In genomic region chr4:181566490-181566889, GRCh38 we compare ENCODE assay signal across 21 cellular contexts.
A peak's percentile ranks its signal among the peaks of the same experiment; 100 is the strongest.
DNase-seq lines count a peak whose midpoint lies in the region; ATAC-seq and TF ChIP-seq lines count a peak whose summit lies in the region.
"Had no signal": no experiment of that assay in that cellular context is flagged by ENCODE, and none has a peak within 500 bp of the region (broad histone marks: within the 10 kb centered on the region; RNA-seq: fewer than 3 reads in every experiment).

No MANE protein-coding gene starts in this region.

- WGBS in right cardiac atrium: 57% methylated on average over 7 of the region's 7 CpGs

- H3K9me3 Mint-ChIP-seq in activated T-helper 2 cell treated with anti-CD3 and anti-CD28 coated beads, Interferon-gamma antibody, Interleukin-2, Interleukin-4, amounts not matched to agents 10 μg/mL and 5 μg/mL and 100 μg/mL, durations not matched to agents 14 hours and 24 hours and 36 hours: no peaks in the 10 kb centered on the region
- H3K9me3 Mint-ChIP-seq: activated naive CD8-positive, alpha-beta T cell treated with anti-CD3 and anti-CD28 coated beads, Interleukin-2, amount 50 U/mL, for 24 hours had no signal

- no peak overlapping the region for H3K27ac Mint-ChIP-seq in activated T-helper 2 cell treated with anti-CD3 and anti-CD28 coated beads, Interferon-gamma antibody, Interleukin-2, Interleukin-4, amounts not matched to agents 10 μg/mL and 5 μg/mL and 100 μg/mL, durations not matched to agents 14 hours and 24 hours and 36 hours
- H3K27ac Mint-ChIP-seq: activated CD4-positive, alpha-beta memory T cell treated with anti-CD3 and anti-CD28 coated beads for 36 hours; activated naive CD8-positive, alpha-beta T cell treated with anti-CD3 and anti-CD28 coated beads, Interleukin-2, amount 50 U/mL, for 24 hours; activated T-cell treated with anti-CD3 and anti-CD28 coated beads, Interleukin-2, amount 50 U/mL, for 72 hours; CD8-positive, alpha-beta memory T cell had no signal

- H3K36me3 ChIP-seq in left ventricle myocardium inferior: no peaks in the 10 kb centered on the region
- no peaks in the 10 kb centered on the region for H3K36me3 ChIP-seq in lower lobe of right lung
- H3K36me3 ChIP-seq: colonic mucosa, upper lobe of left lung had no signal

- no peaks in the 10 kb centered on the region for H3K4me1 Mint-ChIP-seq in activated T-helper 2 cell treated with anti-CD3 and anti-CD28 coated beads, Interferon-gamma antibody, Interleukin-2, Interleukin-4, amounts not matched to agents 10 μg/mL and 5 μg/mL and 100 μg/mL, durations not matched to agents 14 hours and 24 hours and 36 hours (ENCODE audit: low read depth)
- H3K4me1 Mint-ChIP-seq: activated naive CD8-positive, alpha-beta T cell treated with anti-CD3 and anti-CD28 coated beads, Interleukin-2, amount 50 U/mL, for 24 hours; CD8-positive, alpha-beta memory T cell had no signal

- H3K27me3 ChIP-seq in left ventricle myocardium inferior (ENCODE audit: low read depth): no peaks in the 10 kb centered on the region
- H3K27me3 ChIP-seq in right cardiac atrium (ENCODE audit: control insufficient read depth, insufficient read depth): no peaks in the 10 kb centered on the region
- H3K27me3 ChIP-seq in lower lobe of right lung (ENCODE audit: low read depth): no peaks in the 10 kb centered on the region
- H3K27me3 ChIP-seq: colonic mucosa, upper lobe of left lung had no signal

- H3K4me3 ChIP-seq in left ventricle myocardium inferior: no peak overlapping the region
- H3K4me3 ChIP-seq in right cardiac atrium (ENCODE audit: low read length): no peak overlapping the region
- no peak overlapping the region for H3K4me3 ChIP-seq in choroid plexus epithelial cell (ENCODE audit: low read depth, low read length)
- H3K4me3 ChIP-seq in lower lobe of right lung: no peak overlapping the region
- H3K4me3 ChIP-seq: A549, colonic mucosa, upper lobe of left lung had no signal

- no peaks in the 10 kb centered on the region for H3K9me3 ChIP-seq in left ventricle myocardium inferior (replicated peaks)
- no peaks in the 10 kb centered on the region for H3K9me3 ChIP-seq in right cardiac atrium (ENCODE audit: control insufficient read depth, low read length)
- H3K9me3 ChIP-seq in lower lobe of right lung: no peaks in the 10 kb centered on the region
- H3K9me3 ChIP-seq: A549, colonic mucosa, upper lobe of left lung had no signal

- H3K4me1 ChIP-seq in left ventricle myocardium inferior: no peaks in the 10 kb centered on the region
- no peaks in the 10 kb centered on the region for H3K4me1 ChIP-seq in right cardiac atrium (ENCODE audit: control insufficient read depth, insufficient read depth, low read length)
- H3K4me1 ChIP-seq in lower lobe of right lung: no peaks in the 10 kb centered on the region
- H3K4me1 ChIP-seq: A549, colonic mucosa, upper lobe of left lung had no signal

- H3K27ac ChIP-seq in left ventricle myocardium inferior (replicated peaks) (no peak overlapping the region), right cardiac atrium (ENCODE audit: low read length) (no peak overlapping the region), lower lobe of right lung (no peak overlapping the region)
- H3K27ac ChIP-seq: A549, colonic mucosa, upper lobe of left lung, VCaP had no signal

- ATAC-seq in right cardiac atrium (no peak), lower lobe of right lung (peak; percentile 44 to 46), HG03139 (IDR thresholded peaks at IDR 0.05; ENCODE audit: unreplicated experiment) (no peak)
- ATAC-seq: A549; activated naive CD8-positive, alpha-beta T cell treated with anti-CD3 and anti-CD28 coated beads, Interleukin-2, amount 50 U/mL, for 24 hours; activated T-cell treated with anti-CD3 and anti-CD28 coated beads, Interleukin-2, amount 50 U/mL, for 72 hours; left colon; stimulated activated naive CD8-positive, alpha-beta T cell treated with anti-CD3 and anti-CD28 coated beads, Interleukin-15, Interleukin-2, amounts not matched to agents 100 U/mL and 50 U/mL, for 24 hours had no signal

- TF ChIP-seq CTCF in left ventricle myocardium inferior (IDR thresholded peaks at IDR 0.05; ENCODE audit: borderline replicate concordance): no peak
- no peak for TF ChIP-seq CTCF in choroid plexus epithelial cell (conservative IDR thresholded peaks at IDR 0.05; ENCODE audit: low read depth, low read length)
- TF ChIP-seq CTCF in lower lobe of right lung (IDR thresholded peaks at IDR 0.05): no peak

- no peaks in the 10 kb centered on the region for H3K36me3 Mint-ChIP-seq in activated T-helper 2 cell treated with anti-CD3 and anti-CD28 coated beads, Interferon-gamma antibody, Interleukin-2, Interleukin-4, amounts not matched to agents 10 μg/mL and 5 μg/mL and 100 μg/mL, durations not matched to agents 14 hours and 24 hours and 36 hours (ENCODE audit: low read depth)
- H3K36me3 Mint-ChIP-seq: activated CD4-positive, alpha-beta memory T cell treated with anti-CD3 and anti-CD28 coated beads for 36 hours; CD8-positive, alpha-beta memory T cell had no signal

- peak; percentile 19 for DNase-seq in left ventricle myocardium inferior
- DNase-seq in right cardiac atrium: no peak
- peak; percentile 74 for DNase-seq in choroid plexus epithelial cell (ENCODE audit: low read depth)
- DNase-seq in lower lobe of right lung: no peak
- DNase-seq in effector CD4-positive, alpha-beta T cell: no peak
- no peak for DNase-seq in activated CD8-positive, alpha-beta memory T cell treated with anti-CD3 and anti-CD28 coated beads, Interleukin-2, amount 50 U/mL, for 48 hours
- DNase-seq in activated T-helper 2 cell treated with anti-CD3 and anti-CD28 coated beads, Interferon-gamma antibody, Interleukin-2, Interleukin-4, amounts not matched to agents 10 μg/mL and 5 μg/mL and 100 μg/mL, durations not matched to agents 14 hours and 24 hours and 36 hours (ENCODE audit: low spot score): no peak
- DNase-seq: activated CD4-positive, alpha-beta memory T cell treated with anti-CD3 and anti-CD28 coated beads for 36 hours; activated naive CD8-positive, alpha-beta T cell treated with anti-CD3 and anti-CD28 coated beads, Interleukin-2, amount 50 U/mL, for 24 hours; activated T-cell treated with anti-CD3 and anti-CD28 coated beads, Interleukin-2, amount 50 U/mL, for 72 hours; CD8-positive, alpha-beta memory T cell; colonic mucosa; erythroblast; left colon; NCI-H1105; posterior cingulate gyrus; stimulated activated naive CD8-positive, alpha-beta T cell treated with anti-CD3 and anti-CD28 coated beads, Interleukin-15, Interleukin-2, amounts not matched to agents 100 U/mL and 50 U/mL, for 24 hours; upper lobe of left lung had no signal

- H3K4me3 Mint-ChIP-seq in activated T-helper 2 cell treated with anti-CD3 and anti-CD28 coated beads, Interferon-gamma antibody, Interleukin-2, Interleukin-4, amounts not matched to agents 10 μg/mL and 5 μg/mL and 100 μg/mL, durations not matched to agents 14 hours and 24 hours and 36 hours (ENCODE audit: low read depth): no peak overlapping the region
- H3K4me3 Mint-ChIP-seq: activated CD4-positive, alpha-beta memory T cell treated with anti-CD3 and anti-CD28 coated beads for 36 hours; activated naive CD8-positive, alpha-beta T cell treated with anti-CD3 and anti-CD28 coated beads, Interleukin-2, amount 50 U/mL, for 24 hours; activated T-cell treated with anti-CD3 and anti-CD28 coated beads, Interleukin-2, amount 50 U/mL, for 72 hours; CD8-positive, alpha-beta memory T cell had no signal

- intact Hi-C loops in left ventricle myocardium inferior (cut with micrococcal nuclease) (no loop called here), right cardiac atrium (cut with DNase I) (no loop called here), lower lobe of right lung (cut with DNase I) (no loop called here)
- intact Hi-C loops in activated T-helper 2 cell treated with anti-CD3 and anti-CD28 coated beads, Interferon-gamma antibody, Interleukin-2, Interleukin-4, amounts not matched to agents 10 μg/mL and 5 μg/mL and 100 μg/mL, durations not matched to agents 14 hours and 24 hours and 36 hours (cut with micrococcal nuclease): no loop called here

- no peaks in the 10 kb centered on the region for H3K27me3 Mint-ChIP-seq in activated T-helper 2 cell treated with anti-CD3 and anti-CD28 coated beads, Interferon-gamma antibody, Interleukin-2, Interleukin-4, amounts not matched to agents 10 μg/mL and 5 μg/mL and 100 μg/mL, durations not matched to agents 14 hours and 24 hours and 36 hours (ENCODE audit: low read depth)
- H3K27me3 Mint-ChIP-seq: activated CD4-positive, alpha-beta memory T cell treated with anti-CD3 and anti-CD28 coated beads for 36 hours; activated naive CD8-positive, alpha-beta T cell treated with anti-CD3 and anti-CD28 coated beads, Interleukin-2, amount 50 U/mL, for 24 hours had no signal

Comparison
In these comparisons a context has a peak if more than half of its experiments do, and no peak if none do; other contexts are left out.
1. DNase-seq: peak in left ventricle myocardium inferior (single experiment) and choroid plexus epithelial cell (single experiment); none in right cardiac atrium (0 of 3), lower lobe of right lung (single experiment), effector CD4-positive, alpha-beta T cell (single experiment), activated CD8-positive, alpha-beta memory T cell treated with anti-CD3 and anti-CD28 coated beads, Interleukin-2, amount 50 U/mL, for 48 hours (single experiment) and activated T-helper 2 cell treated with anti-CD3 and anti-CD28 coated beads, Interferon-gamma antibody, Interleukin-2, Interleukin-4, amounts not matched to agents 10 μg/mL and 5 μg/mL and 100 μg/mL, durations not matched to agents 14 hours and 24 hours and 36 hours (single experiment).
2. ATAC-seq: peak in lower lobe of right lung (2 of 2); none in right cardiac atrium (0 of 2) and HG03139 (single experiment).